ENCODE assay signal across 16 cellular contexts in genomic region chr9:127791085-127791484, GRCh38. TPM values are rescaled to one million over a fixed set of nuclear protein-coding genes. Genes with fewer than 3 reads are reported as not detected.
DNase-seq lines count a peak whose midpoint lies in the region; ATAC-seq and TF ChIP-seq lines count a peak whose summit lies in the region.
"Had no signal": no experiment of that assay in that cellular context is flagged by ENCODE, and none has a peak within 500 bp of the region (broad histone marks: within the 10 kb centered on the region; RNA-seq: fewer than 3 reads in every experiment).

No MANE protein-coding gene starts in this region.

- peak overlapping the region; percentile 92 for H3K4me2 ChIP-seq in BLaER1

- H3K4me1 Mint-ChIP-seq in T-helper 17 cell (peaks cover 26% of the 10 kb centered on the region), neural crest cell (peaks cover 15% of the 10 kb centered on the region)

- H3K9ac ChIP-seq in BLaER1 = no peak overlapping the region

- DNase-seq in DMS53 (lab: John Stamatoyannopoulos, UW) (peak; percentile 28), DMS53 treated with DMSO at 0.1 percent for 48 hours (lab: John Stamatoyannopoulos, UW; ENCODE audit: unreplicated experiment) (no peak), T-helper 17 cell (no peak), neural crest cell (ENCODE audit: low read depth, low spot score) (no peak), islet precursor cell (no peak), GDM1 (lab: John Stamatoyannopoulos, UW) (no peak)
- DNase-seq: C1 segment of cervical spinal cord, EL, H9, NCI-H1930, NCI-H526 treated with DMSO at 0.1 percent for 48 hours, SIG-M5 had no signal

- H3K27ac ChIP-seq in BLaER1 = peak overlapping the region; percentile 98; the same call in 1 of the 2 replicates

- no peak overlapping the region for H3K4me3 ChIP-seq in BLaER1

- H3K9me3 Mint-ChIP-seq in neural crest cell = no peaks in the 10 kb centered on the region
- H3K9me3 Mint-ChIP-seq: H9, IgD-negative memory B cell had no signal

- peaks cover 3% of the 10 kb centered on the region for H3K36me3 Mint-ChIP-seq in T-helper 17 cell (ENCODE audit: low read depth)
- H3K36me3 Mint-ChIP-seq in neural crest cell (ENCODE audit: low read depth) = peaks cover 16% of the 10 kb centered on the region
- H3K36me3 Mint-ChIP-seq: IgD-negative memory B cell had no signal

- H3K4me3 Mint-ChIP-seq in T-helper 17 cell = no peak overlapping the region
- peak overlapping the region; percentile 34 for H3K4me3 Mint-ChIP-seq in neural crest cell
- H3K4me3 Mint-ChIP-seq: H9 had no signal

- no peaks in the 10 kb centered on the region for H3K27me3 ChIP-seq in BLaER1

- peak; percentile 30 for TF ChIP-seq CTCF in neural crest cell (conservative IDR thresholded peaks at IDR 0.05)

- H3K27ac Mint-ChIP-seq in T-helper 17 cell (peak overlapping the region; percentile 59), neural crest cell (ENCODE audit: unreplicated experiment) (no peak overlapping the region)

- ATAC-seq in T-helper 17 cell (no peak), GM21447 (IDR thresholded peaks at IDR 0.05; ENCODE audit: unreplicated experiment) (no peak)

- H3K4me1 ChIP-seq in BLaER1 = peaks cover 90% of the 10 kb centered on the region

- H4K20me1 ChIP-seq in BLaER1 = peaks cover 53% of the 10 kb centered on the region

- H3K27me3 Mint-ChIP-seq in T-helper 17 cell = no peaks in the 10 kb centered on the region
- H3K27me3 Mint-ChIP-seq in neural crest cell (ENCODE audit: low read depth) = no peaks in the 10 kb centered on the region
- H3K27me3 Mint-ChIP-seq: IgD-negative memory B cell had no signal

- no peaks in the 10 kb centered on the region for H3K9me3 ChIP-seq in BLaER1
- H3K9me3 ChIP-seq in T-helper 17 cell (ENCODE audit: control insufficient read depth, low read length, poor library complexity, severe bottlenecking) = no peaks in the 10 kb centered on the region

- peaks cover 73% of the 10 kb centered on the region for H3K36me3 ChIP-seq in BLaER1

RNA-seq across cellular contexts. Expression of gene CDK9, which starts 5.3 kb away (rescaled TPM):
- 100 to 1,000 TPM; 107 to 123 TPM for total RNA-seq in T-helper 17 cell
- total RNA-seq in neural crest cell = 77.0 and 84.8 TPM in 2 replicates

RNA-seq across cellular contexts. Expression of gene FPGS, which starts 11.6 kb away (rescaled TPM):
- 10 to 100 TPM; 71.2 to 80.6 TPM for total RNA-seq in T-helper 17 cell
- total RNA-seq in neural crest cell = 64.6 and 69.9 TPM in 2 replicates

RNA-seq across cellular contexts. Expression of gene SH2D3C, which starts 12.6 kb away (rescaled TPM):
- total RNA-seq in T-helper 17 cell = 10 to 100 TPM; 15.9 to 27.2 TPM
- total RNA-seq in neural crest cell = 6.0 and 7.2 TPM in 2 replicates
- total RNA-seq: HT1080 had no signal

RNA-seq across cellular contexts. Expression of gene TOR2A, which starts 56.0 kb away (rescaled TPM):
- total RNA-seq in T-helper 17 cell (10 to 100 TPM in 1 of 2 donors, 1 to 10 TPM in 1; 9.4 to 10.5 TPM), neural crest cell (25.7 and 27.4 TPM in 2 replicates)
